ENCODE assay signal across 14 cellular contexts in genomic region chr11:45655831-45656230, GRCh38. TPM values are rescaled to one million over a fixed set of nuclear protein-coding genes. Genes with fewer than 3 reads are reported as not detected.
"Had no signal": no experiment of that assay in that cellular context is flagged by ENCODE, and none has a peak within 500 bp of the region (broad histone marks: within the 10 kb centered on the region; RNA-seq: fewer than 3 reads in every experiment).

No MANE protein-coding gene starts in this region.

- H3K4me3 Mint-ChIP-seq: activated CD4-positive, alpha-beta T cell treated with anti-CD3 and anti-CD28 coated beads, Interleukin-2, amount 10 ng/mL, durations not matched to agents 7 days and 5 days; activated CD8-positive, alpha-beta T cell treated with anti-CD3 and anti-CD28 coated beads, Interleukin-2, amount 10 ng/mL, durations not matched to agents 7 days and 5 days; activated naive CD8-positive, alpha-beta T cell; memory B cell; T-helper 17 cell had no signal

- H3K9me3 Mint-ChIP-seq: activated CD4-positive, alpha-beta T cell treated with anti-CD3 and anti-CD28 coated beads, Interleukin-2, amount 10 ng/mL, durations not matched to agents 7 days and 5 days; memory B cell; naive thymus-derived CD8-positive, alpha-beta T cell had no signal

- H3K27ac Mint-ChIP-seq: activated CD4-positive, alpha-beta T cell treated with anti-CD3 and anti-CD28 coated beads, Interleukin-2, amount 10 ng/mL, durations not matched to agents 7 days and 5 days; activated CD8-positive, alpha-beta T cell treated with anti-CD3 and anti-CD28 coated beads, Interleukin-2, amount 10 ng/mL, durations not matched to agents 7 days and 5 days; activated naive CD8-positive, alpha-beta T cell; memory B cell; T-helper 17 cell had no signal

- H3K27ac ChIP-seq: cardiac muscle cell, gastrocnemius medialis, heart left ventricle, tibial nerve, vagina had no signal

- ATAC-seq: stimulated activated naive CD8-positive, alpha-beta T cell treated with anti-CD3 and anti-CD28 coated beads, Interleukin-15, Interleukin-2, amounts not matched to agents 100 U/mL and 50 U/mL, for 24 hours had no signal

- H3K27me3 ChIP-seq: vagina had no signal

- H3K36me3 Mint-ChIP-seq: activated naive CD8-positive, alpha-beta T cell; memory B cell; naive thymus-derived CD8-positive, alpha-beta T cell had no signal

- FAIRE-seq: colon, endometrium had no signal

- H3K36me3 ChIP-seq: cardiac muscle cell, gastrocnemius medialis, heart left ventricle, tibial nerve, vagina had no signal

- H3K4me3 ChIP-seq: cardiac muscle cell, gastrocnemius medialis, heart left ventricle, tibial nerve, vagina had no signal

RNA-seq across cellular contexts. Expression of gene CHST1, which starts 9.6 kb away (rescaled TPM):
- total RNA-seq: activated CD4-positive, alpha-beta T cell treated with anti-CD3 and anti-CD28 coated beads, Interleukin-2, amount 10 ng/mL, durations not matched to agents 7 days and 5 days; activated CD8-positive, alpha-beta T cell treated with anti-CD3 and anti-CD28 coated beads, Interleukin-2, amount 10 ng/mL, durations not matched to agents 7 days and 5 days; naive thymus-derived CD8-positive, alpha-beta T cell; T-helper 17 cell had no signal
- polyA plus RNA-seq: naive thymus-derived CD8-positive, alpha-beta T cell had no signal
